ENCODE assay signal across 1 cellular context in the genomic region with DNA sequence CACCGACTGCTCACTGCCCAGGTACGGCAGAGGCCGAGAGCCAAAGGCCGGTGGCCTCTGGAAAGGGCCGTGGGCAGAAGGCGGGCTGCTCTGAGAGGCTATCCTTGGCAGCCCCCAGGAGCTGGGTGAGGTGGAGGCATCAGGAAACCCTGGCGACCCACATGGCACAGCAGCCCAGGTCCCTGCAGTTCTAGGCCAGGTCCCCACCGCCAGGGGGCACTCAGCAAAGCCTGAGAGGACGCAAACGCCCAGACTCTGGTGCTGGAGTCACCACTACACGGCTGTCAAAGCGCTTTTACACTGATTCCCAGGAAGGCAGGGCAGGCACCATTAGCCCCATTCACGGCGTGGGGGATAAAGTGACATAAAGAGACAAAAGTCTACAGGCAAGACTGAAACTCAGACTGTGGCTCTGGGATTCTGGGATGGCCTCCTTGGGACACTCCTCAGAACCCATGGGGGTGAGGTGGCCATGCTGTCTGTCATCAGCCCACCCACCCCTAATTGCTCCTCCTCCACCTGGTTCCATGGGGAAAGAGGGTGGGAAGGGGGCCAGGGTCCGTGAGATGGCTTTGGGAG.
TF ChIP-seq lines count a peak whose summit lies in the region.

No MANE protein-coding gene starts in this region.

TF ChIP-seq in HepG2, 621 proteins besides CTCF, POLR2A, EP300 and RAD21 (continued from another document and continues in another):
- TF ChIP-seq, protein P1, sequence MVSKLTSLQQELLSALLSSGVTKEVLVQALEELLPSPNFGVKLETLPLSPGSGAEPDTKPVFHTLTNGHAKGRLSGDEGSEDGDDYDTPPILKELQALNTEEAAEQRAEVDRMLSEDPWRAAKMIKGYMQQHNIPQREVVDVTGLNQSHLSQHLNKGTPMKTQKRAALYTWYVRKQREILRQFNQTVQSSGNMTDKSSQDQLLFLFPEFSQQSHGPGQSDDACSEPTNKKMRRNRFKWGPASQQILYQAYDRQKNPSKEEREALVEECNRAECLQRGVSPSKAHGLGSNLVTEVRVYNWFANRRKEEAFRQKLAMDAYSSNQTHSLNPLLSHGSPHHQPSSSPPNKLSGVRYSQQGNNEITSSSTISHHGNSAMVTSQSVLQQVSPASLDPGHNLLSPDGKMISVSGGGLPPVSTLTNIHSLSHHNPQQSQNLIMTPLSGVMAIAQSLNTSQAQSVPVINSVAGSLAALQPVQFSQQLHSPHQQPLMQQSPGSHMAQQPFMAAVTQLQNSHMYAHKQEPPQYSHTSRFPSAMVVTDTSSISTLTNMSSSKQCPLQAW (CRISPR knock-in tag; IDR thresholded peaks at IDR 0.05): peak; percentile 65
- TF ChIP-seq, protein P2, sequence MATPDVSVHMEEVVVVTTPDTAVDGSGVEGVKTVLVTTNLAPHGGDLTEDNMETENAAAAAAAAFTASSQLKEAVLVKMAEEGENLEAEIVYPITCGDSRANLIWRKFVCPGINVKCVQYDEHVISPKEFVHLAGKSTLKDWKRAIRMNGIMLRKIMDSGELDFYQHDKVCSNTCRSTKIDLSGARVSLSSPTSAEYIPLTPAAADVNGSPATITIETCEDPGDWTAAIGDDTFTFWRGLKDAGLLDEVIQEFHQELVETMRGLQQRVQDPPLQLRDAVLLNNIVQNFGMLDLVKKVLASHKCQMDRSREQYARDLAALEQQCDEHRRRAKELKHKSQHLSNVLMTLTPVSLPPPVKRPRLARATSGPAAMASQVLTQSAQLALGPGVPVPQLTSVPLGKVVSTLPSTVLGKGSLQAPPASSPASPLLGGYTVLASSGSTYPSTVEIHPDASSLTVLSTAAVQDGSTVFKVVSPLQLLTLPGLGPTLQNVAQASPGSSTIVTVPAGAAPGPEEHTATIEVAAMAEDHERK (CRISPR knock-in tag; IDR thresholded peaks at IDR 0.05; ENCODE audit: low read depth): no peak
- TF ChIP-seq, protein P3, sequence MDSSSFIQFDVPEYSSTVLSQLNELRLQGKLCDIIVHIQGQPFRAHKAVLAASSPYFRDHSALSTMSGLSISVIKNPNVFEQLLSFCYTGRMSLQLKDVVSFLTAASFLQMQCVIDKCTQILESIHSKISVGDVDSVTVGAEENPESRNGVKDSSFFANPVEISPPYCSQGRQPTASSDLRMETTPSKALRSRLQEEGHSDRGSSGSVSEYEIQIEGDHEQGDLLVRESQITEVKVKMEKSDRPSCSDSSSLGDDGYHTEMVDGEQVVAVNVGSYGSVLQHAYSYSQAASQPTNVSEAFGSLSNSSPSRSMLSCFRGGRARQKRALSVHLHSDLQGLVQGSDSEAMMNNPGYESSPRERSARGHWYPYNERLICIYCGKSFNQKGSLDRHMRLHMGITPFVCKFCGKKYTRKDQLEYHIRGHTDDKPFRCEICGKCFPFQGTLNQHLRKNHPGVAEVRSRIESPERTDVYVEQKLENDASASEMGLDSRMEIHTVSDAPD (CRISPR knock-in tag; IDR thresholded peaks at IDR 0.05): 0 out of 2 replicates have a peak, but pooled peaks have one; percentile 35
- TF ChIP-seq, protein P4, sequence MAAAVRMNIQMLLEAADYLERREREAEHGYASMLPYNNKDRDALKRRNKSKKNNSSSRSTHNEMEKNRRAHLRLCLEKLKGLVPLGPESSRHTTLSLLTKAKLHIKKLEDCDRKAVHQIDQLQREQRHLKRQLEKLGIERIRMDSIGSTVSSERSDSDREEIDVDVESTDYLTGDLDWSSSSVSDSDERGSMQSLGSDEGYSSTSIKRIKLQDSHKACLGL (CRISPR knock-in tag; IDR thresholded peaks at IDR 0.05): no peak
- no peak for TF ChIP-seq MXD4 (CRISPR knock-in tag; IDR thresholded peaks at IDR 0.05)
- TF ChIP-seq, protein P5, sequence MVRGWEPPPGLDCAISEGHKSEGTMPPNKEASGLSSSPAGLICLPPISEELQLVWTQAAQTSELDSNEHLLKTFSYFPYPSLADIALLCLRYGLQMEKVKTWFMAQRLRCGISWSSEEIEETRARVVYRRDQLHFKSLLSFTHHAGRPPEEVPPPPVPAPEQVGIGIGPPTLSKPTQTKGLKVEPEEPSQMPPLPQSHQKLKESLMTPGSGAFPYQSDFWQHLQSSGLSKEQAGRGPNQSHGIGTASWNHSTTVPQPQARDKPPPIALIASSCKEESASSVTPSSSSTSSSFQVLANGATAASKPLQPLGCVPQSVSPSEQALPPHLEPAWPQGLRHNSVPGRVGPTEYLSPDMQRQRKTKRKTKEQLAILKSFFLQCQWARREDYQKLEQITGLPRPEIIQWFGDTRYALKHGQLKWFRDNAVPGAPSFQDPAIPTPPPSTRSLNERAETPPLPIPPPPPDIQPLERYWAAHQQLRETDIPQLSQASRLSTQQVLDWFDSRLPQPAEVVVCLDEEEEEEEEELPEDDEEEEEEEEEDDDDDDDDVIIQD (CRISPR knock-in tag; IDR thresholded peaks at IDR 0.05; ENCODE audit: low read depth): no peak
- TF ChIP-seq CBFB (CRISPR knock-in tag; IDR thresholded peaks at IDR 0.05): 0 out of 2 replicates have a peak, but pooled peaks have one; percentile 17
- no peak for TF ChIP-seq SRSF4 (IDR thresholded peaks at IDR 0.05; ENCODE audit: low read depth, low read length, poor library complexity, severe bottlenecking)
- no peak for TF ChIP-seq PHF21A (CRISPR knock-in tag; IDR thresholded peaks at IDR 0.05)
- peak; percentile 39; the same call in 1 of the 2 replicates for TF ChIP-seq FOXK1 (CRISPR knock-in tag; IDR thresholded peaks at IDR 0.05; ENCODE audit: borderline replicate concordance, low read depth)
- TF ChIP-seq, protein P6, sequence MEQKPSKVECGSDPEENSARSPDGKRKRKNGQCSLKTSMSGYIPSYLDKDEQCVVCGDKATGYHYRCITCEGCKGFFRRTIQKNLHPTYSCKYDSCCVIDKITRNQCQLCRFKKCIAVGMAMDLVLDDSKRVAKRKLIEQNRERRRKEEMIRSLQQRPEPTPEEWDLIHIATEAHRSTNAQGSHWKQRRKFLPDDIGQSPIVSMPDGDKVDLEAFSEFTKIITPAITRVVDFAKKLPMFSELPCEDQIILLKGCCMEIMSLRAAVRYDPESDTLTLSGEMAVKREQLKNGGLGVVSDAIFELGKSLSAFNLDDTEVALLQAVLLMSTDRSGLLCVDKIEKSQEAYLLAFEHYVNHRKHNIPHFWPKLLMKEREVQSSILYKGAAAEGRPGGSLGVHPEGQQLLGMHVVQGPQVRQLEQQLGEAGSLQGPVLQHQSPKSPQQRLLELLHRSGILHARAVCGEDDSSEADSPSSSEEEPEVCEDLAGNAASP (CRISPR knock-in tag; IDR thresholded peaks at IDR 0.05; ENCODE audit: borderline replicate concordance): peak; percentile 65; the same call in 1 of the 2 replicates
- no peak for TF ChIP-seq PPARG (CRISPR knock-in tag; conservative IDR thresholded peaks at IDR 0.05)
- TF ChIP-seq TCF7L2 (IDR thresholded peaks at IDR 0.05; ENCODE audit: low read depth, low read length): no peak
- TF ChIP-seq, protein P7, sequence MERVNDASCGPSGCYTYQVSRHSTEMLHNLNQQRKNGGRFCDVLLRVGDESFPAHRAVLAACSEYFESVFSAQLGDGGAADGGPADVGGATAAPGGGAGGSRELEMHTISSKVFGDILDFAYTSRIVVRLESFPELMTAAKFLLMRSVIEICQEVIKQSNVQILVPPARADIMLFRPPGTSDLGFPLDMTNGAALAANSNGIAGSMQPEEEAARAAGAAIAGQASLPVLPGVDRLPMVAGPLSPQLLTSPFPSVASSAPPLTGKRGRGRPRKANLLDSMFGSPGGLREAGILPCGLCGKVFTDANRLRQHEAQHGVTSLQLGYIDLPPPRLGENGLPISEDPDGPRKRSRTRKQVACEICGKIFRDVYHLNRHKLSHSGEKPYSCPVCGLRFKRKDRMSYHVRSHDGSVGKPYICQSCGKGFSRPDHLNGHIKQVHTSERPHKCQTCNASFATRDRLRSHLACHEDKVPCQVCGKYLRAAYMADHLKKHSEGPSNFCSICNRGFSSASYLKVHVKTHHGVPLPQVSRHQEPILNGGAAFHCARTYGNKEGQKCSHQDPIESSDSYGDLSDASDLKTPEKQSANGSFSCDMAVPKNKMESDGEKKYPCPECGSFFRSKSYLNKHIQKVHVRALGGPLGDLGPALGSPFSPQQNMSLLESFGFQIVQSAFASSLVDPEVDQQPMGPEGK (CRISPR knock-in tag; IDR thresholded peaks at IDR 0.05): peak; percentile 35; the same call in 1 of the 2 replicates
- TF ChIP-seq, protein P8, sequence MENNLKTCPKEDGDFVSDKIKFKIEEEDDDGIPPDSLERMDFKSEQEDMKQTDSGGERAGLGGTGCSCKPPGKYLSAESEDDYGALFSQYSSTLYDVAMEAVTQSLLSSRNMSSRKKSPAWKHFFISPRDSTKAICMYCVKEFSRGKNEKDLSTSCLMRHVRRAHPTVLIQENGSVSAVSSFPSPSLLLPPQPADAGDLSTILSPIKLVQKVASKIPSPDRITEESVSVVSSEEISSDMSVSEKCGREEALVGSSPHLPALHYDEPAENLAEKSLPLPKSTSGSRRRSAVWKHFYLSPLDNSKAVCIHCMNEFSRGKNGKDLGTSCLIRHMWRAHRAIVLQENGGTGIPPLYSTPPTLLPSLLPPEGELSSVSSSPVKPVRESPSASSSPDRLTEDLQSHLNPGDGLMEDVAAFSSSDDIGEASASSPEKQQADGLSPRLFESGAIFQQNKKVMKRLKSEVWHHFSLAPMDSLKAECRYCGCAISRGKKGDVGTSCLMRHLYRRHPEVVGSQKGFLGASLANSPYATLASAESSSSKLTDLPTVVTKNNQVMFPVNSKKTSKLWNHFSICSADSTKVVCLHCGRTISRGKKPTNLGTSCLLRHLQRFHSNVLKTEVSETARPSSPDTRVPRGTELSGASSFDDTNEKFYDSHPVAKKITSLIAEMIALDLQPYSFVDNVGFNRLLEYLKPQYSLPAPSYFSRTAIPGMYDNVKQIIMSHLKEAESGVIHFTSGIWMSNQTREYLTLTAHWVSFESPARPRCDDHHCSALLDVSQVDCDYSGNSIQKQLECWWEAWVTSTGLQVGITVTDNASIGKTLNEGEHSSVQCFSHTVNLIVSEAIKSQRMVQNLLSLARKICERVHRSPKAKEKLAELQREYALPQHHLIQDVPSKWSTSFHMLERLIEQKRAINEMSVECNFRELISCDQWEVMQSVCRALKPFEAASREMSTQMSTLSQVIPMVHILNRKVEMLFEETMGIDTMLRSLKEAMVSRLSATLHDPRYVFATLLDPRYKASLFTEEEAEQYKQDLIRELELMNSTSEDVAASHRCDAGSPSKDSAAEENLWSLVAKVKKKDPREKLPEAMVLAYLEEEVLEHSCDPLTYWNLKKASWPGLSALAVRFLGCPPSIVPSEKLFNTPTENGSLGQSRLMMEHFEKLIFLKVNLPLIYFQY (CRISPR knock-in tag; IDR thresholded peaks at IDR 0.05; ENCODE audit: borderline replicate concordance): no peak
- TF ChIP-seq ZNF350 (CRISPR knock-in tag; IDR thresholded peaks at IDR 0.05; ENCODE audit: borderline replicate concordance, low read depth): no peak
- no peak for TF ChIP-seq ZNF383 (CRISPR knock-in tag; IDR thresholded peaks at IDR 0.05; ENCODE audit: borderline replicate concordance)
- TF ChIP-seq CEBPG (CRISPR knock-in tag; IDR thresholded peaks at IDR 0.05): no peak
- no peak for TF ChIP-seq NONO (IDR thresholded peaks at IDR 0.05)
- no peak for TF ChIP-seq NONO (CRISPR knock-in tag; conservative IDR thresholded peaks at IDR 0.05)
- TF ChIP-seq TBX2 (CRISPR knock-in tag; IDR thresholded peaks at IDR 0.05; ENCODE audit: borderline replicate concordance): 0 out of 2 replicates have a peak, but pooled peaks have one; percentile 19
- TF ChIP-seq, protein P9, sequence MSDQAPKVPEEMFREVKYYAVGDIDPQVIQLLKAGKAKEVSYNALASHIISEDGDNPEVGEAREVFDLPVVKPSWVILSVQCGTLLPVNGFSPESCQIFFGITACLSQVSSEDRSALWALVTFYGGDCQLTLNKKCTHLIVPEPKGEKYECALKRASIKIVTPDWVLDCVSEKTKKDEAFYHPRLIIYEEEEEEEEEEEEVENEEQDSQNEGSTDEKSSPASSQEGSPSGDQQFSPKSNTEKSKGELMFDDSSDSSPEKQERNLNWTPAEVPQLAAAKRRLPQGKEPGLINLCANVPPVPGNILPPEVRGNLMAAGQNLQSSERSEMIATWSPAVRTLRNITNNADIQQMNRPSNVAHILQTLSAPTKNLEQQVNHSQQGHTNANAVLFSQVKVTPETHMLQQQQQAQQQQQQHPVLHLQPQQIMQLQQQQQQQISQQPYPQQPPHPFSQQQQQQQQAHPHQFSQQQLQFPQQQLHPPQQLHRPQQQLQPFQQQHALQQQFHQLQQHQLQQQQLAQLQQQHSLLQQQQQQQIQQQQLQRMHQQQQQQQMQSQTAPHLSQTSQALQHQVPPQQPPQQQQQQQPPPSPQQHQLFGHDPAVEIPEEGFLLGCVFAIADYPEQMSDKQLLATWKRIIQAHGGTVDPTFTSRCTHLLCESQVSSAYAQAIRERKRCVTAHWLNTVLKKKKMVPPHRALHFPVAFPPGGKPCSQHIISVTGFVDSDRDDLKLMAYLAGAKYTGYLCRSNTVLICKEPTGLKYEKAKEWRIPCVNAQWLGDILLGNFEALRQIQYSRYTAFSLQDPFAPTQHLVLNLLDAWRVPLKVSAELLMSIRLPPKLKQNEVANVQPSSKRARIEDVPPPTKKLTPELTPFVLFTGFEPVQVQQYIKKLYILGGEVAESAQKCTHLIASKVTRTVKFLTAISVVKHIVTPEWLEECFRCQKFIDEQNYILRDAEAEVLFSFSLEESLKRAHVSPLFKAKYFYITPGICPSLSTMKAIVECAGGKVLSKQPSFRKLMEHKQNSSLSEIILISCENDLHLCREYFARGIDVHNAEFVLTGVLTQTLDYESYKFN (CRISPR knock-in tag; conservative IDR thresholded peaks at IDR 0.05): no peak
- TF ChIP-seq, protein P10, sequence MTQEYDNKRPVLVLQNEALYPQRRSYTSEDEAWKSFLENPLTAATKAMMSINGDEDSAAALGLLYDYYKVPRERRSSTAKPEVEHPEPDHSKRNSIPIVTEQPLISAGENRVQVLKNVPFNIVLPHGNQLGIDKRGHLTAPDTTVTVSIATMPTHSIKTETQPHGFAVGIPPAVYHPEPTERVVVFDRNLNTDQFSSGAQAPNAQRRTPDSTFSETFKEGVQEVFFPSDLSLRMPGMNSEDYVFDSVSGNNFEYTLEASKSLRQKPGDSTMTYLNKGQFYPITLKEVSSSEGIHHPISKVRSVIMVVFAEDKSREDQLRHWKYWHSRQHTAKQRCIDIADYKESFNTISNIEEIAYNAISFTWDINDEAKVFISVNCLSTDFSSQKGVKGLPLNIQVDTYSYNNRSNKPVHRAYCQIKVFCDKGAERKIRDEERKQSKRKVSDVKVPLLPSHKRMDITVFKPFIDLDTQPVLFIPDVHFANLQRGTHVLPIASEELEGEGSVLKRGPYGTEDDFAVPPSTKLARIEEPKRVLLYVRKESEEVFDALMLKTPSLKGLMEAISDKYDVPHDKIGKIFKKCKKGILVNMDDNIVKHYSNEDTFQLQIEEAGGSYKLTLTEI (CRISPR knock-in tag; conservative IDR thresholded peaks at IDR 0.05): no peak
- no peak for TF ChIP-seq DPF2 (CRISPR knock-in tag; IDR thresholded peaks at IDR 0.05; ENCODE audit: borderline replicate concordance, low read depth)
- no peak for TF ChIP-seq CENPT (CRISPR knock-in tag; IDR thresholded peaks at IDR 0.05; ENCODE audit: low read depth)
- TF ChIP-seq TSC22D2 (CRISPR knock-in tag; IDR thresholded peaks at IDR 0.05; ENCODE audit: borderline replicate concordance): 0 out of 2 replicates have a peak, but pooled peaks have one; percentile 58
- no peak for TF ChIP-seq ZNF232 (CRISPR knock-in tag; IDR thresholded peaks at IDR 0.05; ENCODE audit: borderline replicate concordance)
- TF ChIP-seq KDM5B (CRISPR knock-in tag; IDR thresholded peaks at IDR 0.05; ENCODE audit: borderline replicate concordance): 0 out of 2 replicates have a peak, but pooled peaks have one; percentile 27
- TF ChIP-seq, protein P11, sequence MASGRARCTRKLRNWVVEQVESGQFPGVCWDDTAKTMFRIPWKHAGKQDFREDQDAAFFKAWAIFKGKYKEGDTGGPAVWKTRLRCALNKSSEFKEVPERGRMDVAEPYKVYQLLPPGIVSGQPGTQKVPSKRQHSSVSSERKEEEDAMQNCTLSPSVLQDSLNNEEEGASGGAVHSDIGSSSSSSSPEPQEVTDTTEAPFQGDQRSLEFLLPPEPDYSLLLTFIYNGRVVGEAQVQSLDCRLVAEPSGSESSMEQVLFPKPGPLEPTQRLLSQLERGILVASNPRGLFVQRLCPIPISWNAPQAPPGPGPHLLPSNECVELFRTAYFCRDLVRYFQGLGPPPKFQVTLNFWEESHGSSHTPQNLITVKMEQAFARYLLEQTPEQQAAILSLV (CRISPR knock-in tag; IDR thresholded peaks at IDR 0.05; ENCODE audit: borderline replicate concordance): no peak
